ENCODE assay signal across 12 cellular contexts in genomic region chr5:124504081-124504916, GRCh38.
DNase-seq lines count a peak whose midpoint lies in the region; ATAC-seq, FAIRE-seq and TF ChIP-seq lines count a peak whose summit lies in the region.
"Had no signal": no experiment of that assay in that cellular context is flagged by ENCODE, and none has a peak within 500 bp of the region (broad histone marks: within the 10 kb centered on the region; RNA-seq: fewer than 3 reads in every experiment).

No MANE protein-coding gene starts in this region.

- peak; percentile 83 for ATAC-seq in GM21381 (IDR thresholded peaks at IDR 0.05; ENCODE audit: unreplicated experiment)
- ATAC-seq in HG03159 (IDR thresholded peaks at IDR 0.05; ENCODE audit: unreplicated experiment): peak; percentile 93

- H3K27ac ChIP-seq in spleen (no peak overlapping the region), SJCRH30 (no peak overlapping the region)
- H3K27ac ChIP-seq: suprapubic skin had no signal

- H3K36me3 ChIP-seq in spleen (no peaks in the 10 kb centered on the region), SJCRH30 (no peaks in the 10 kb centered on the region)
- H3K36me3 ChIP-seq: suprapubic skin had no signal

- 60 to 71% (median 66%) methylated on average over 4 of the region's 4 CpGs for WGBS in spleen, 5 donors

- no peak overlapping the region for H3K4me3 ChIP-seq in astrocyte of the spinal cord (ENCODE audit: low read depth, low read length)
- H3K4me3 ChIP-seq in spleen: no peak overlapping the region
- no peak overlapping the region for H3K4me3 ChIP-seq in SJCRH30
- H3K4me3 ChIP-seq: suprapubic skin had no signal

- H3K9me3 ChIP-seq in spleen (no peaks in the 10 kb centered on the region), SJCRH30 (replicated peaks) (no peaks in the 10 kb centered on the region)
- H3K9me3 ChIP-seq: suprapubic skin had no signal

- in situ Hi-C loops in astrocyte of the spinal cord (cut with HindIII; ENCODE audit: low sequenced_read_pairs): no loop called here

- peak; percentile 91 for FAIRE-seq in GM12892 (lab: Jason Lieb, UNC)
- FAIRE-seq: endothelial cell of umbilical vein had no signal

- H3K4me1 ChIP-seq in spleen (no peaks in the 10 kb centered on the region), SJCRH30 (no peaks in the 10 kb centered on the region)
- H3K4me1 ChIP-seq: suprapubic skin had no signal

- no peak for TF ChIP-seq POLR2A in GM12892 (IDR thresholded peaks at IDR 0.05; ENCODE audit: low read depth, low read length)
- no peak for TF ChIP-seq POLR2A in spleen (IDR thresholded peaks at IDR 0.05)

- no peaks in the 10 kb centered on the region for H3K27me3 ChIP-seq in spleen (replicated peaks in 1 of 7)
- H3K27me3 ChIP-seq in SJCRH30: no peaks in the 10 kb centered on the region
- H3K27me3 ChIP-seq: suprapubic skin had no signal

- no peak for TF ChIP-seq CTCF in astrocyte of the spinal cord (IDR thresholded peaks at IDR 0.05; ENCODE audit: low read depth, low read length)
- TF ChIP-seq CTCF in spleen (IDR thresholded peaks at IDR 0.05 in 8 of 11, conservative IDR thresholded peaks at IDR 0.05 in 3 of 11): no peak

- DNase-seq in GM12892 (ENCODE audit: insufficient read length) (peak; percentile 20), astrocyte of the spinal cord (ENCODE audit: low read depth, low spot score) (peak; percentile 53), hippocampal formation (lab: John Stamatoyannopoulos, UW) (no peak), spleen (no peak), NCI-H2107 (lab: John Stamatoyannopoulos, UW) (no peak), SJCRH30 (no peak)
- DNase-seq: kidney glomerular epithelial cell, NCI-H1105 had no signal

- intact Hi-C loops in spleen (cut with DNase I; ENCODE audit: low total_unique reads): no loop called here

Comparison
In these comparisons a context has a peak if more than half of its experiments do, and no peak if none do; other contexts are left out.
1. DNase-seq: peak in GM12892 (single experiment) and astrocyte of the spinal cord (single experiment); none in hippocampal formation (0 of 2), spleen (single experiment), NCI-H2107 (single experiment) and SJCRH30 (0 of 2).